1 cellular context compared by ENCODE assay signal in the genomic region with DNA sequence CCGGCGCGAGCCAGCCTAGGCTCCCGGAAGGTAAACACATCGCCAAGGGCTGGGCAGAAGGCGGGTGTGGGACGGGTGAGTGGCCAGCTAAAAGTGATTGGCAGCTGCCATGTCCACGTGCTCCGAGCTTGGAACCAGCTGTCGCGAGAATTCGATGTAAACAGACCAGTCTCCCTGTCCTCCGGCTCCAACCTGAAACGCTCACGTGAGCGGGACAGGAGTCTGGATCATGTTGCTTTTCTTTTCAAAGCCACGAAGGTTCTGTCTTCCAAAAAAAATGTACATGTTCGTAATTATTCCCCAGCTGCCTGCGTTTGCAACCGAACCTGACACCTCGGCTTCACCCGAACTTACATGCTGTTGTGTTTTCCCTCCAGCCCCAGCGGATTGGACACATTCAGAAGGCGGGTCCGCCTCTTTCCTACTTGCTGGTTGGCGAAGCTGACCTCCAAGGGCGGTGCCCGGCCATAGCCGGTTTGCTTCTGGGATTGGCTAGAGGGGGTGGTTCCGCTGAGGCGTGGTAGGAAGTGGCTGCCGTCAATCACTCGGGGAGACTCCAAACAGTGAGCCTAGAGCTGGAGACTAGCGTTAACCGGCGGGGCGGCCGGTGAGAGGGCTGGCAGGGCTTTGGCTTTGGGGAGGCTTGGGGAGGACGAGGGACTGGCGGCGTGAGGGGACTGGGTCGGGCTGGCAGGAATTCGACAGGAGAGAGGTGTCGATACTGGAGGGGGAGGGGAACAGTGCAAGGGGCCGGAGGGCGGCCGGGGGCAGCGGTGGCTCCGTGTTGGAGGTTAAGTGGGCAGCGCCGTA.
TF ChIP-seq lines count a peak whose summit lies in the region.

TSS of gene BCAS3 (plus strand) at position 544 of the 810 bp plus-strand sequence.

TF ChIP-seq in HepG2, 621 proteins besides CTCF, POLR2A, EP300 and RAD21 (continued from another document and continues in another):
- peak; percentile 86 for TF ChIP-seq SPEN (CRISPR knock-in tag; IDR thresholded peaks at IDR 0.05; ENCODE audit: low read depth)
- TF ChIP-seq TOPORS (CRISPR knock-in tag; IDR thresholded peaks at IDR 0.05) = 0 out of 2 replicates have a peak, but pooled peaks have one; percentile 6
- peak; percentile 73 for TF ChIP-seq TBX3 (IDR thresholded peaks at IDR 0.05; ENCODE audit: borderline replicate concordance)
- TF ChIP-seq, protein P1, sequence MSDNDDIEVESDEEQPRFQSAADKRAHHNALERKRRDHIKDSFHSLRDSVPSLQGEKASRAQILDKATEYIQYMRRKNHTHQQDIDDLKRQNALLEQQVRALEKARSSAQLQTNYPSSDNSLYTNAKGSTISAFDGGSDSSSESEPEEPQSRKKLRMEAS (IDR thresholded peaks at IDR 0.05) = peak; percentile 99
- TF ChIP-seq POLR2AphosphoS5 (IDR thresholded peaks at IDR 0.05; ENCODE audit: low read depth, low read length) = peak; percentile 90
- TF ChIP-seq ZNF776 (CRISPR knock-in tag; IDR thresholded peaks at IDR 0.05) = peak; percentile 78; the same call in 1 of the 2 replicates
- TF ChIP-seq ZNF567 (CRISPR knock-in tag; IDR thresholded peaks at IDR 0.05; ENCODE audit: borderline replicate concordance) = 0 out of 2 replicates have a peak, but pooled peaks have one; percentile 73
- TF ChIP-seq, protein P2, sequence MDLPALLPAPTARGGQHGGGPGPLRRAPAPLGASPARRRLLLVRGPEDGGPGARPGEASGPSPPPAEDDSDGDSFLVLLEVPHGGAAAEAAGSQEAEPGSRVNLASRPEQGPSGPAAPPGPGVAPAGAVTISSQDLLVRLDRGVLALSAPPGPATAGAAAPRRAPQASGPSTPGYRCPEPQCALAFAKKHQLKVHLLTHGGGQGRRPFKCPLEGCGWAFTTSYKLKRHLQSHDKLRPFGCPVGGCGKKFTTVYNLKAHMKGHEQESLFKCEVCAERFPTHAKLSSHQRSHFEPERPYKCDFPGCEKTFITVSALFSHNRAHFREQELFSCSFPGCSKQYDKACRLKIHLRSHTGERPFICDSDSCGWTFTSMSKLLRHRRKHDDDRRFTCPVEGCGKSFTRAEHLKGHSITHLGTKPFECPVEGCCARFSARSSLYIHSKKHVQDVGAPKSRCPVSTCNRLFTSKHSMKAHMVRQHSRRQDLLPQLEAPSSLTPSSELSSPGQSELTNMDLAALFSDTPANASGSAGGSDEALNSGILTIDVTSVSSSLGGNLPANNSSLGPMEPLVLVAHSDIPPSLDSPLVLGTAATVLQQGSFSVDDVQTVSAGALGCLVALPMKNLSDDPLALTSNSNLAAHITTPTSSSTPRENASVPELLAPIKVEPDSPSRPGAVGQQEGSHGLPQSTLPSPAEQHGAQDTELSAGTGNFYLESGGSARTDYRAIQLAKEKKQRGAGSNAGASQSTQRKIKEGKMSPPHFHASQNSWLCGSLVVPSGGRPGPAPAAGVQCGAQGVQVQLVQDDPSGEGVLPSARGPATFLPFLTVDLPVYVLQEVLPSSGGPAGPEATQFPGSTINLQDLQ (CRISPR knock-in tag; IDR thresholded peaks at IDR 0.05) = no peak
- TF ChIP-seq ZNF44 (CRISPR knock-in tag; IDR thresholded peaks at IDR 0.05) = peak; percentile 85; the same call in 1 of the 2 replicates
- TF ChIP-seq RXRB (CRISPR knock-in tag; IDR thresholded peaks at IDR 0.05; ENCODE audit: borderline replicate concordance) = peak; percentile 55; the same call in 1 of the 2 replicates
- TF ChIP-seq, protein P3, sequence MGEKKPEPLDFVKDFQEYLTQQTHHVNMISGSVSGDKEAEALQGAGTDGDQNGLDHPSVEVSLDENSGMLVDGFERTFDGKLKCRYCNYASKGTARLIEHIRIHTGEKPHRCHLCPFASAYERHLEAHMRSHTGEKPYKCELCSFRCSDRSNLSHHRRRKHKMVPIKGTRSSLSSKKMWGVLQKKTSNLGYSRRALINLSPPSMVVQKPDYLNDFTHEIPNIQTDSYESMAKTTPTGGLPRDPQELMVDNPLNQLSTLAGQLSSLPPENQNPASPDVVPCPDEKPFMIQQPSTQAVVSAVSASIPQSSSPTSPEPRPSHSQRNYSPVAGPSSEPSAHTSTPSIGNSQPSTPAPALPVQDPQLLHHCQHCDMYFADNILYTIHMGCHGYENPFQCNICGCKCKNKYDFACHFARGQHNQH (CRISPR knock-in tag; IDR thresholded peaks at IDR 0.05) = peak; percentile 80
- 0 out of 2 replicates have a peak, but pooled peaks have one; percentile 48 for TF ChIP-seq ZNF615 (CRISPR knock-in tag; IDR thresholded peaks at IDR 0.05; ENCODE audit: borderline replicate concordance)
- peak; percentile 86 for TF ChIP-seq TFAP4 (IDR thresholded peaks at IDR 0.05; ENCODE audit: borderline replicate concordance, low read depth)
- 0 out of 2 replicates have a peak, but pooled peaks have one; percentile 8 for TF ChIP-seq ZC3H13 (CRISPR knock-in tag; IDR thresholded peaks at IDR 0.05)
- TF ChIP-seq EED (CRISPR knock-in tag; IDR thresholded peaks at IDR 0.05) = peak; percentile 91; the same call in 1 of the 2 replicates
- TF ChIP-seq NR2F6 (IDR thresholded peaks at IDR 0.05) = no peak; the same call in 1 of the 2 replicates
- TF ChIP-seq NR2F6 (CRISPR knock-in tag; IDR thresholded peaks at IDR 0.05) = no peak; the same call in 1 of the 2 replicates
- TF ChIP-seq ZBTB26 (CRISPR knock-in tag; IDR thresholded peaks at IDR 0.05; ENCODE audit: borderline replicate concordance) = peak; percentile 36; the same call in 1 of the 2 replicates
- no peak for TF ChIP-seq ZNF10 (CRISPR knock-in tag; IDR thresholded peaks at IDR 0.05; ENCODE audit: borderline replicate concordance, low read depth)
- TF ChIP-seq MAFK (conservative IDR thresholded peaks at IDR 0.05 in 1 of 2, IDR thresholded peaks at IDR 0.05 in 1 of 2; ENCODE audit: low read length in 2 of 2) = 0 out of 4 replicates have a peak, but pooled peaks of 1 of the 2 experiments have one; percentile 25
- no peak for TF ChIP-seq NFE2L2 (IDR thresholded peaks at IDR 0.05; ENCODE audit: low read length)
- TF ChIP-seq, protein P4, sequence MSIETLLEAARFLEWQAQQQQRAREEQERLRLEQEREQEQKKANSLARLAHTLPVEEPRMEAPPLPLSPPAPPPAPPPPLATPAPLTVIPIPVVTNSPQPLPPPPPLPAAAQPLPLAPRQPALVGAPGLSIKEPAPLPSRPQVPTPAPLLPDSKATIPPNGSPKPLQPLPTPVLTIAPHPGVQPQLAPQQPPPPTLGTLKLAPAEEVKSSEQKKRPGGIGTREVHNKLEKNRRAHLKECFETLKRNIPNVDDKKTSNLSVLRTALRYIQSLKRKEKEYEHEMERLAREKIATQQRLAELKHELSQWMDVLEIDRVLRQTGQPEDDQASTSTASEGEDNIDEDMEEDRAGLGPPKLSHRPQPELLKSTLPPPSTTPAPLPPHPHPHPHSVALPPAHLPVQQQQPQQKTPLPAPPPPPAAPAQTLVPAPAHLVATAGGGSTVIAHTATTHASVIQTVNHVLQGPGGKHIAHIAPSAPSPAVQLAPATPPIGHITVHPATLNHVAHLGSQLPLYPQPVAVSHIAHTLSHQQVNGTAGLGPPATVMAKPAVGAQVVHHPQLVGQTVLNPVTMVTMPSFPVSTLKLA (IDR thresholded peaks at IDR 0.05) = peak; percentile 100
- peak; percentile 95 for TF ChIP-seq NFYB (CRISPR knock-in tag; IDR thresholded peaks at IDR 0.05)
- TF ChIP-seq AHR (CRISPR knock-in tag; IDR thresholded peaks at IDR 0.05) = no peak; the same call in 1 of the 2 replicates
- TF ChIP-seq ZFX (CRISPR knock-in tag; IDR thresholded peaks at IDR 0.05; ENCODE audit: low read depth) = peak; percentile 82
- peak; percentile 77 for TF ChIP-seq ELF1 (CRISPR knock-in tag; IDR thresholded peaks at IDR 0.05)
- TF ChIP-seq HNRNPK (IDR thresholded peaks at IDR 0.05; ENCODE audit: low read depth, low read length, poor library complexity, severe bottlenecking) = peak; percentile 45
- TF ChIP-seq SP4 (CRISPR knock-in tag; IDR thresholded peaks at IDR 0.05) = peak; percentile 98
- TF ChIP-seq ZSCAN9 (CRISPR knock-in tag; IDR thresholded peaks at IDR 0.05; ENCODE audit: borderline replicate concordance) = 0 out of 2 replicates have a peak, but pooled peaks have one; percentile 42
- TF ChIP-seq, protein P5, sequence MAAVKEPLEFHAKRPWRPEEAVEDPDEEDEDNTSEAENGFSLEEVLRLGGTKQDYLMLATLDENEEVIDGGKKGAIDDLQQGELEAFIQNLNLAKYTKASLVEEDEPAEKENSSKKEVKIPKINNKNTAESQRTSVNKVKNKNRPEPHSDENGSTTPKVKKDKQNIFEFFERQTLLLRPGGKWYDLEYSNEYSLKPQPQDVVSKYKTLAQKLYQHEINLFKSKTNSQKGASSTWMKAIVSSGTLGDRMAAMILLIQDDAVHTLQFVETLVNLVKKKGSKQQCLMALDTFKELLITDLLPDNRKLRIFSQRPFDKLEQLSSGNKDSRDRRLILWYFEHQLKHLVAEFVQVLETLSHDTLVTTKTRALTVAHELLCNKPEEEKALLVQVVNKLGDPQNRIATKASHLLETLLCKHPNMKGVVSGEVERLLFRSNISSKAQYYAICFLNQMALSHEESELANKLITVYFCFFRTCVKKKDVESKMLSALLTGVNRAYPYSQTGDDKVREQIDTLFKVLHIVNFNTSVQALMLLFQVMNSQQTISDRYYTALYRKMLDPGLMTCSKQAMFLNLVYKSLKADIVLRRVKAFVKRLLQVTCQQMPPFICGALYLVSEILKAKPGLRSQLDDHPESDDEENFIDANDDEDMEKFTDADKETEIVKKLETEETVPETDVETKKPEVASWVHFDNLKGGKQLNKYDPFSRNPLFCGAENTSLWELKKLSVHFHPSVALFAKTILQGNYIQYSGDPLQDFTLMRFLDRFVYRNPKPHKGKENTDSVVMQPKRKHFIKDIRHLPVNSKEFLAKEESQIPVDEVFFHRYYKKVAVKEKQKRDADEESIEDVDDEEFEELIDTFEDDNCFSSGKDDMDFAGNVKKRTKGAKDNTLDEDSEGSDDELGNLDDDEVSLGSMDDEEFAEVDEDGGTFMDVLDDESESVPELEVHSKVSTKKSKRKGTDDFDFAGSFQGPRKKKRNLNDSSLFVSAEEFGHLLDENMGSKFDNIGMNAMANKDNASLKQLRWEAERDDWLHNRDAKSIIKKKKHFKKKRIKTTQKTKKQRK (IDR thresholded peaks at IDR 0.05; ENCODE audit: low read length) = peak; percentile 56; the same call in 1 of the 2 replicates
- no peak for TF ChIP-seq TCF12 (IDR thresholded peaks at IDR 0.05)
- TF ChIP-seq TCF12 (CRISPR knock-in tag; IDR thresholded peaks at IDR 0.05) = peak; percentile 72; the same call in 1 of the 2 replicates
- TF ChIP-seq IRX3 (CRISPR knock-in tag; IDR thresholded peaks at IDR 0.05; ENCODE audit: borderline replicate concordance, low read depth) = 0 out of 2 replicates have a peak, but pooled peaks have one; percentile 41
- TF ChIP-seq ZNF558 (CRISPR knock-in tag; IDR thresholded peaks at IDR 0.05; ENCODE audit: borderline replicate concordance) = peak; percentile 78; the same call in 1 of the 2 replicates
- TF ChIP-seq, protein P6, sequence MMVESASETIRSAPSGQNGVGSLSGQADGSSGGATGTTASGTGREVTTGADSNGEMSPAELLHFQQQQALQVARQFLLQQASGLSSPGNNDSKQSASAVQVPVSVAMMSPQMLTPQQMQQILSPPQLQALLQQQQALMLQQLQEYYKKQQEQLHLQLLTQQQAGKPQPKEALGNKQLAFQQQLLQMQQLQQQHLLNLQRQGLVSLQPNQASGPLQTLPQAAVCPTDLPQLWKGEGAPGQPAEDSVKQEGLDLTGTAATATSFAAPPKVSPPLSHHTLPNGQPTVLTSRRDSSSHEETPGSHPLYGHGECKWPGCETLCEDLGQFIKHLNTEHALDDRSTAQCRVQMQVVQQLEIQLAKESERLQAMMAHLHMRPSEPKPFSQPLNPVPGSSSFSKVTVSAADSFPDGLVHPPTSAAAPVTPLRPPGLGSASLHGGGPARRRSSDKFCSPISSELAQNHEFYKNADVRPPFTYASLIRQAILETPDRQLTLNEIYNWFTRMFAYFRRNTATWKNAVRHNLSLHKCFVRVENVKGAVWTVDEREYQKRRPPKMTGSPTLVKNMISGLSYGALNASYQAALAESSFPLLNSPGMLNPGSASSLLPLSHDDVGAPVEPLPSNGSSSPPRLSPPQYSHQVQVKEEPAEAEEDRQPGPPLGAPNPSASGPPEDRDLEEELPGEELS (CRISPR knock-in tag; IDR thresholded peaks at IDR 0.05) = peak; percentile 64; the same call in 1 of the 2 replicates
- TF ChIP-seq SMYD3 (CRISPR knock-in tag; IDR thresholded peaks at IDR 0.05) = 0 out of 2 replicates have a peak, but pooled peaks have one; percentile 61
- TF ChIP-seq ZNF552 (CRISPR knock-in tag; IDR thresholded peaks at IDR 0.05; ENCODE audit: borderline replicate concordance) = no peak
- TF ChIP-seq, protein P7, sequence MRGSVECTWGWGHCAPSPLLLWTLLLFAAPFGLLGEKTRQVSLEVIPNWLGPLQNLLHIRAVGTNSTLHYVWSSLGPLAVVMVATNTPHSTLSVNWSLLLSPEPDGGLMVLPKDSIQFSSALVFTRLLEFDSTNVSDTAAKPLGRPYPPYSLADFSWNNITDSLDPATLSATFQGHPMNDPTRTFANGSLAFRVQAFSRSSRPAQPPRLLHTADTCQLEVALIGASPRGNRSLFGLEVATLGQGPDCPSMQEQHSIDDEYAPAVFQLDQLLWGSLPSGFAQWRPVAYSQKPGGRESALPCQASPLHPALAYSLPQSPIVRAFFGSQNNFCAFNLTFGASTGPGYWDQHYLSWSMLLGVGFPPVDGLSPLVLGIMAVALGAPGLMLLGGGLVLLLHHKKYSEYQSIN (CRISPR knock-in tag; IDR thresholded peaks at IDR 0.05; ENCODE audit: borderline replicate concordance) = no peak
- no peak for TF ChIP-seq ZNF713 (CRISPR knock-in tag; IDR thresholded peaks at IDR 0.05)
- TF ChIP-seq GPN1 (CRISPR knock-in tag; IDR thresholded peaks at IDR 0.05; ENCODE audit: borderline replicate concordance) = 0 out of 2 replicates have a peak, but pooled peaks have one; percentile 29
- TF ChIP-seq HOXA5 (CRISPR knock-in tag; IDR thresholded peaks at IDR 0.05) = peak; percentile 65; the same call in 1 of the 2 replicates
- peak; percentile 97 for TF ChIP-seq KDM5A (IDR thresholded peaks at IDR 0.05; ENCODE audit: borderline replicate concordance, low read length)
- peak; percentile 29; the same call in 1 of the 2 replicates for TF ChIP-seq MIXL1 (CRISPR knock-in tag; IDR thresholded peaks at IDR 0.05)
